In genomic region chr3:146530609-146531008, GRCh38 we compare ENCODE assay signal across 22 cellular contexts.
"Had no signal": no experiment of that assay in that cellular context is flagged by ENCODE, and none has a peak within 500 bp of the region (broad histone marks: within the 10 kb centered on the region; RNA-seq: fewer than 3 reads in every experiment).

No MANE protein-coding gene starts in this region.

- DNase-seq: activated CD4-positive, alpha-beta memory T cell treated with anti-CD3 and anti-CD28 coated beads for 36 hours; activated CD4-positive, alpha-beta T cell treated with anti-CD3 and anti-CD28 coated beads for 4 hours; activated T-cell treated with anti-CD3 and anti-CD28 coated beads, Interleukin-2, amount 50 U/mL, for 4 hours; anterior cingulate cortex; cerebellar nuclear complex; colonic mucosa; effector CD8-positive, alpha-beta T cell; foreskin keratinocyte; heart right ventricle; kidney glomerular epithelial cell; lower lobe of right lung; mesenchymal stem cell; right cardiac atrium; spleen; stimulated activated CD4-positive, alpha-beta T cell treated with anti-CD3 and anti-CD28 coated beads, Interleukin-2, amount 100 ng/mL, for 48 hours; stimulated activated naive CD4-positive, alpha-beta T cell treated with Interleukin-2 at 50 U/mL for 16 hours; T-helper 1 cell had no signal

- H3K4me2 ChIP-seq: neural progenitor cell had no signal

- H3K27me3 ChIP-seq: colonic mucosa, foreskin keratinocyte, heart right ventricle, neural progenitor cell, spleen, tibial nerve had no signal

- H3K27ac Mint-ChIP-seq: activated CD4-positive, alpha-beta memory T cell treated with anti-CD3 and anti-CD28 coated beads for 36 hours; activated naive CD4-positive, alpha-beta T cell treated with anti-CD3 and anti-CD28 coated beads, Interleukin-2, amount 50 U/mL, for 24 hours; activated T-helper 2 cell treated with anti-CD3 and anti-CD28 coated beads, Interferon-gamma antibody, Interleukin-2, Interleukin-4, amounts not matched to agents 10 μg/mL and 5 μg/mL and 100 μg/mL, durations not matched to agents 14 hours and 24 hours and 36 hours; neural progenitor cell had no signal

- H3K4me1 ChIP-seq: colonic mucosa, foreskin keratinocyte, lower lobe of right lung, neural progenitor cell had no signal

- ATAC-seq: activated T-cell treated with anti-CD3 and anti-CD28 coated beads, Interleukin-2, amount 50 U/mL, for 4 hours; foreskin keratinocyte; heart right ventricle; left lobe of liver; lower lobe of right lung had no signal

- H3K36me3 ChIP-seq: neural progenitor cell had no signal

- H2AFZ ChIP-seq: neural progenitor cell had no signal

- H3K9me3 ChIP-seq: colonic mucosa, heart right ventricle, lower lobe of right lung, spleen, tibial nerve had no signal

- H3K4me3 Mint-ChIP-seq: activated CD4-positive, alpha-beta memory T cell treated with anti-CD3 and anti-CD28 coated beads for 36 hours; activated naive CD4-positive, alpha-beta T cell treated with anti-CD3 and anti-CD28 coated beads, Interleukin-2, amount 50 U/mL, for 24 hours; activated T-cell treated with anti-CD3 and anti-CD28 coated beads, Interleukin-2, amount 50 U/mL, for 4 hours; neural progenitor cell had no signal

- H3K27me3 Mint-ChIP-seq: activated CD4-positive, alpha-beta memory T cell treated with anti-CD3 and anti-CD28 coated beads for 36 hours; activated naive CD4-positive, alpha-beta T cell treated with anti-CD3 and anti-CD28 coated beads, Interleukin-2, amount 50 U/mL, for 24 hours had no signal

- H3K9me3 Mint-ChIP-seq: activated CD4-positive, alpha-beta memory T cell treated with anti-CD3 and anti-CD28 coated beads for 36 hours; activated naive CD4-positive, alpha-beta T cell treated with anti-CD3 and anti-CD28 coated beads, Interleukin-2, amount 50 U/mL, for 24 hours; activated T-cell treated with anti-CD3 and anti-CD28 coated beads, Interleukin-2, amount 50 U/mL, for 4 hours; activated T-helper 2 cell treated with anti-CD3 and anti-CD28 coated beads, Interferon-gamma antibody, Interleukin-2, Interleukin-4, amounts not matched to agents 10 μg/mL and 5 μg/mL and 100 μg/mL, durations not matched to agents 14 hours and 24 hours and 36 hours; neural progenitor cell had no signal

- H3K9ac ChIP-seq: neural progenitor cell had no signal

- H3K27ac ChIP-seq: colonic mucosa, foreskin keratinocyte, lower lobe of right lung, neural progenitor cell, tibial nerve had no signal

- H3K4me3 ChIP-seq: colonic mucosa, heart right ventricle, lower lobe of right lung, neural progenitor cell, spleen, tibial nerve had no signal
